Comparison of ENCODE assay signal across 18 cellular contexts in genomic region chr6:7907159-7907558, GRCh38. TPM values are rescaled to one million over a fixed set of nuclear protein-coding genes. Genes with fewer than 3 reads are reported as not detected.
DNase-seq lines count a peak whose midpoint lies in the region; ATAC-seq, FAIRE-seq and TF ChIP-seq lines count a peak whose summit lies in the region.
"Had no signal": no experiment of that assay in that cellular context is flagged by ENCODE, and none has a peak within 500 bp of the region (broad histone marks: within the 10 kb centered on the region; RNA-seq: fewer than 3 reads in every experiment).

No MANE protein-coding gene starts in this region.

- DNase-seq in GM12878 (ENCODE audit: low read depth, low spot score) = no peak
- no peak for DNase-seq in D721Med (ENCODE audit: insufficient read length, low spot score)
- no peak for DNase-seq in T-helper 2 cell treated with Interferon-gamma antibody and Interleukin-4, amounts not matched to agents 5 μg/mL and 100 μg/mL, for 36 hours (ENCODE audit: low spot score)
- DNase-seq in GM19238 (ENCODE audit: insufficient read length, low spot score) = no peak
- DNase-seq: Calu3; CD8-positive, alpha-beta T cell; MG63; NCI-H1092 treated with DMSO at 0.1 percent for 48 hours; NCI-H2081; NK-92 treated with Interleukin-12 subunit alpha and Interleukin-12 subunit beta, amount 100 ng/mL, for 24 hours; OCI-M1; SHP77 treated with DMSO at 0.1 percent for 48 hours; T-helper 1 cell had no signal

- H3K27ac ChIP-seq in GM12878 (ENCODE audit: control insufficient read depth, insufficient read depth) = peak overlapping the region; percentile 13
- H3K27ac ChIP-seq in muscle layer of duodenum (ENCODE audit: low read length) = peak overlapping the region; percentile 0
- H3K27ac ChIP-seq: BLaER1 treated with 17β-estradiol and CSF1 and Interleukin-3, amounts not matched to agents 10 nM and 100 nM had no signal

- H3K4me1 ChIP-seq in Loucy (ENCODE audit: insufficient read depth, low read length, poor library complexity, severe bottlenecking) (peaks cover 41% of the 10 kb centered on the region), GM12878 (ENCODE audit: control insufficient read depth, insufficient read depth, low read length) (peaks cover 26% of the 10 kb centered on the region), muscle layer of duodenum (ENCODE audit: control insufficient read depth in 1 of 2, insufficient read depth in 2 of 2, low read length in 2 of 2) (peaks cover 6 to 12% of the 10 kb centered on the region in 2 donors)

- no peak for TF ChIP-seq CTCF in Loucy (conservative IDR thresholded peaks at IDR 0.05; ENCODE audit: low read length)
- TF ChIP-seq CTCF in GM12878 (IDR thresholded peaks at IDR 0.05 in 2 of 3, conservative IDR thresholded peaks at IDR 0.05 in 1 of 3; ENCODE audit: control insufficient read depth in 2 of 3, extremely low read depth in 1 of 3, insufficient read depth in 1 of 3, low read depth in 3 of 3, low read length in 3 of 3) = no peak
- no peak for TF ChIP-seq CTCF in D721Med (IDR thresholded peaks at IDR 0.05; ENCODE audit: insufficient read depth, missing control alignments)

- no peak for TF ChIP-seq EP300 in GM12878 (IDR thresholded peaks at IDR 0.05; ENCODE audit: borderline replicate concordance in 1 of 2, control insufficient read depth in 1 of 2, low read depth in 2 of 2, low read length in 2 of 2)

- H3K36me3 ChIP-seq in Loucy (ENCODE audit: insufficient read depth, low read length) (peaks cover 28% of the 10 kb centered on the region; the same call in 1 of the 2 replicates), GM12878 (ENCODE audit: control insufficient read depth in 2 of 2, insufficient read depth in 2 of 2, low read length in 1 of 2) (peaks cover 12 to 22% of the 10 kb centered on the region in 2 experiments), muscle layer of duodenum (ENCODE audit: control insufficient read depth in 1 of 2, insufficient read depth in 2 of 2, low read length in 2 of 2) (peaks cover 20 to 24% of the 10 kb centered on the region in 2 donors)

- H4K20me1 ChIP-seq in Loucy (ENCODE audit: insufficient read depth, low read length, poor library complexity, severe bottlenecking) (peaks cover 43% of the 10 kb centered on the region), GM12878 (ENCODE audit: control insufficient read depth, insufficient read depth) (peaks cover 6% of the 10 kb centered on the region; the same call in 1 of the 2 replicates)

- BruUV-seq in GM12878 (replicated peaks; lab: Mats Ljungman, UMichigan) = no TSS peak

- no peaks in the 10 kb centered on the region for H3K9me3 Mint-ChIP-seq in T-helper 2 cell treated with Interferon-gamma antibody and Interleukin-4, amounts not matched to agents 5 μg/mL and 100 μg/mL, for 36 hours
- H3K9me3 Mint-ChIP-seq: CD8-positive, alpha-beta T cell had no signal

- H3K9ac ChIP-seq in Loucy (ENCODE audit: low read depth, low read length, poor library complexity, severe bottlenecking) (no peak overlapping the region), GM12878 (ENCODE audit: control insufficient read depth, insufficient read depth, low read length) (peak overlapping the region; percentile 0; the same call in 1 of the 2 replicates)

- ATAC-seq in GM12878 = no peak
- ATAC-seq: CD8-positive, alpha-beta T cell; SK-N-SH treated with all-trans-retinoic acid at 6 μM for 48 hours had no signal

- FAIRE-seq in GM12878 (lab: Jason Lieb, UNC) (no peak), D721Med (lab: Jason Lieb, UNC) (no peak)

- intact Hi-C loops in GM12878 (cut with micrococcal nuclease; ENCODE audit: unreplicated experiment) = no loop called here

- H2AFZ ChIP-seq in Loucy (ENCODE audit: low read length) (no peak overlapping the region), GM12878 (ENCODE audit: control insufficient read depth, low read depth, low read length) (no peak overlapping the region)

- H3K27me3 Mint-ChIP-seq in T-helper 2 cell treated with Interferon-gamma antibody and Interleukin-4, amounts not matched to agents 5 μg/mL and 100 μg/mL, for 36 hours (ENCODE audit: low read depth) = no peaks in the 10 kb centered on the region

- H3K4me1 Mint-ChIP-seq in T-helper 2 cell treated with Interferon-gamma antibody and Interleukin-4, amounts not matched to agents 5 μg/mL and 100 μg/mL, for 36 hours (ENCODE audit: low read depth) = peaks cover 9% of the 10 kb centered on the region

- H3K9me3 ChIP-seq in Loucy (ENCODE audit: insufficient read depth, low read depth, low read length) (no peaks in the 10 kb centered on the region), GM12878 (replicated peaks; ENCODE audit: control insufficient read depth, insufficient read depth, low read length) (no peaks in the 10 kb centered on the region), muscle layer of duodenum (ENCODE audit: control insufficient read depth in 1 of 2, low read length in 2 of 2) (no peaks in the 10 kb centered on the region)
- H3K9me3 ChIP-seq: BLaER1 treated with 17β-estradiol and CSF1 and Interleukin-3, amounts not matched to agents 10 nM and 100 nM; MG63 had no signal

- H3K9me2 ChIP-seq in Loucy (replicated peaks; ENCODE audit: low read depth, low read length) = no peaks in the 10 kb centered on the region

- RAD21 ChIA-PET in GM12878 (lab: Charles Lee; ENCODE audit: unreplicated experiment) = no interaction called here

- POLR2A ChIA-PET in GM12878 (lab: Charles Lee) = no interaction called here

- peaks cover 22% of the 10 kb centered on the region for H3K36me3 Mint-ChIP-seq in T-helper 2 cell treated with Interferon-gamma antibody and Interleukin-4, amounts not matched to agents 5 μg/mL and 100 μg/mL, for 36 hours (ENCODE audit: low read depth)

- no peaks in the 10 kb centered on the region for H3K27me3 ChIP-seq in Loucy (ENCODE audit: insufficient read depth, low read length, poor library complexity, severe bottlenecking)
- no peaks in the 10 kb centered on the region for H3K27me3 ChIP-seq in GM12878 (replicated peaks in 1 of 2; ENCODE audit: control insufficient read depth in 2 of 2, insufficient read depth in 2 of 2, low read length in 1 of 2)
- no peaks in the 10 kb centered on the region for H3K27me3 ChIP-seq in muscle layer of duodenum (ENCODE audit: low read depth, low read length)
- H3K27me3 ChIP-seq: BLaER1 treated with 17β-estradiol and CSF1 and Interleukin-3, amounts not matched to agents 10 nM and 100 nM; MG63 had no signal

- H3K27ac Mint-ChIP-seq in T-helper 2 cell treated with Interferon-gamma antibody and Interleukin-4, amounts not matched to agents 5 μg/mL and 100 μg/mL, for 36 hours = no peak overlapping the region
- H3K27ac Mint-ChIP-seq: CD8-positive, alpha-beta T cell had no signal

- H3K79me2 ChIP-seq in Loucy (ENCODE audit: insufficient read depth, low read length) = peaks cover 57% of the 10 kb centered on the region
- H3K79me2 ChIP-seq in GM12878 (ENCODE audit: control insufficient read depth, insufficient read depth, low read length) = peaks cover 54% of the 10 kb centered on the region

- TF ChIP-seq RAD21 in GM12878 (IDR thresholded peaks at IDR 0.05; ENCODE audit: insufficient read depth, low read depth, low read length) = no peak

- no peak overlapping the region for H3K4me3 Mint-ChIP-seq in T-helper 2 cell treated with Interferon-gamma antibody and Interleukin-4, amounts not matched to agents 5 μg/mL and 100 μg/mL, for 36 hours
- H3K4me3 Mint-ChIP-seq: CD8-positive, alpha-beta T cell had no signal

- in situ Hi-C loops in GM12878 (cut with MboI) = no loop called here

- SMC1A ChIA-PET in GM12878 (lab: Charles Lee; ENCODE audit: uncharacterized antibody, unreplicated experiment) = no interaction called here

- CTCF ChIA-PET in GM12878 (lab: Yijun Ruan, JAX) = interaction anchor here (0.6 kb wide), 1 partner anchor 621 kb away, joined by 4 read pairs; no protein-coding TSS in a partner anchor

- H3K4me3 ChIP-seq in GM08714 (ENCODE audit: low read length) (peak overlapping the region; percentile 12; the same call in 1 of the 2 replicates), Loucy (ENCODE audit: low read length, poor library complexity, severe bottlenecking) (no peak overlapping the region), GM12878 (peak overlapping the region; percentile 15; the same call in 1 of the 2 replicates), muscle layer of duodenum (ENCODE audit: low read depth in 1 of 2, low read length in 2 of 2) (no peak overlapping the region)
- H3K4me3 ChIP-seq: BLaER1 treated with 17β-estradiol and CSF1 and Interleukin-3, amounts not matched to agents 10 nM and 100 nM; MG63 had no signal

- peak; percentile 44 for TF ChIP-seq POLR2A in GM12878 (IDR thresholded peaks at IDR 0.05; ENCODE audit: low read depth, low read length)

- peak overlapping the region; percentile 94 for H3K4me2 ChIP-seq in Loucy (ENCODE audit: low read depth, low read length, poor library complexity, severe bottlenecking)
- H3K4me2 ChIP-seq in GM12878 (ENCODE audit: control insufficient read depth, insufficient read depth) = peak overlapping the region; percentile 19

- 99% methylated on average over 4 of the region's 4 CpGs for WGBS in GM12878 (ENCODE audit: insufficient coverage, insufficient replicate concordance, low lambda C conversion rate, missing lambda C conversion rate)

- H3F3A ChIP-seq in Loucy (ENCODE audit: low read depth) = no peaks in the 10 kb centered on the region; the same call in 1 of the 2 replicates

TF ChIP-seq in GM12878, 131 proteins besides CTCF, POLR2A, EP300 and RAD21 (continues in another document):
- TF ChIP-seq WRNIP1 (IDR thresholded peaks at IDR 0.05; ENCODE audit: borderline replicate concordance, low read depth, low read length) = no peak
- TF ChIP-seq RUNX3 (IDR thresholded peaks at IDR 0.05; ENCODE audit: low read length) = no peak
- no peak for TF ChIP-seq BACH1 (IDR thresholded peaks at IDR 0.05; ENCODE audit: borderline replicate concordance)
- TF ChIP-seq DPF2 (IDR thresholded peaks at IDR 0.05) = no peak
- no peak for TF ChIP-seq NFIC (IDR thresholded peaks at IDR 0.05; ENCODE audit: low read depth, low read length)

RNA-seq across cellular contexts. Expression of gene TXNDC5, which starts 3.4 kb away (rescaled TPM):
- 52.5 and 54.0 TPM in 2 replicates for total RNA-seq in GM12878 (2013; cell fraction: nucleolus; rRNA removed)
- total RNA-seq in GM12878 (2014; rRNA removed) (173 and 181 TPM in 2 replicates), GM12878 (2014; rRNA removed; fragmentation: Illumina TruSeq; extraction: Trizol) (128 and 143 TPM in 2 replicates), GM12878 (2021) (131 and 143 TPM in 2 replicates)
- polyA plus RNA-seq in GM12878 (2011; ENCODE audit: low read depth) = 122 TPM
- polyA plus RNA-seq in GM12878 (2011; rRNA removed) (38.2 and 50.1 TPM in 2 replicates), GM12878 (2014; fragmentation: Illumina TruSeq; extraction: Trizol) (135 and 145 TPM in 2 replicates), GM12878 (2014; fragmentation: Nextera tagmentation; extraction: Ambion mirVana) (10 to 100 TPM; 38.1 to 46.7 TPM), GM12878 (2014; rRNA removed) (122 and 129 TPM in 2 replicates), GM12878 (2016; fragmentation: Nextera tagmentation; extraction: Ambion mirVana) (100 to 1,000 TPM in 1 of 2 experiments, 1 to 10 TPM in 1; 7.2 to 165 TPM)
- 47.0 and 47.9 TPM in 2 replicates for polyA plus RNA-seq in GM12878 (2011; cell fraction: cytosol; rRNA removed)
- polyA plus RNA-seq in GM12878 (2011; cell fraction: nucleus; rRNA removed) = 30.6 and 39.9 TPM in 2 replicates
- 117 and 141 TPM in 2 replicates for polyA plus RNA-seq in GM12878 (2012)
- 39.4 and 40.8 TPM in 2 replicates for polyA minus RNA-seq in GM12878 (2011; rRNA and poly(A)+ RNA removed)
- 15.0 and 18.6 TPM in 2 replicates for polyA minus RNA-seq in GM12878 (2011; cell fraction: cytosol; rRNA and poly(A)+ RNA removed)
- polyA minus RNA-seq in GM12878 (2011; cell fraction: nucleus; rRNA and poly(A)+ RNA removed) = 9.7 and 14.4 TPM in 2 replicates

Comparison
In these comparisons a context has a peak if more than half of its experiments do, and no peak if none do; other contexts are left out.
1. H3K4me3 ChIP-seq: peak in GM08714 (single experiment) and GM12878 (single experiment); none in Loucy (single experiment) and muscle layer of duodenum (0 of 2).